ENCODE assay signal across 16 cellular contexts in the genomic region with DNA sequence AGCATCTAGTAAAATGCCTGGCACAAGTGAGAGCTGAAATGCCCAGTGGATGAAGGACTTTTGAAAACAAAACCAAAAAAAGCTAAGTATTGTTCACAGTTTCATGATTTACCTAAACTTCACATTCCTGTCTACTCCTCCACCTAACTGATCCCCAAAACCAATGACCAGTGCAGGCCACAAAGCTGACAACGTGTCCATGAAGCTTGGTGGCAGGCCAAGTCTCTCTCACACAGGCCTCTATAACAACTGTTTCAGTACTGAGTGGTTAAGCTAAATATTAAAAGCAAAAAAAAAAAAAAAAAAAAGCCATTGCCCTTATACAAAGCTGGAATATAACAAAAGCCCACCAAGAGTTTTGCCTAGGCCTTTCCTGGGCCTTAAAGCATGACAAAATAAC. TPM values are rescaled to one million over a fixed set of nuclear protein-coding genes. Genes with fewer than 3 reads are reported as not detected.
DNase-seq lines count a peak whose midpoint lies in the region; ATAC-seq and TF ChIP-seq lines count a peak whose summit lies in the region.
"Had no signal": no experiment of that assay in that cellular context is flagged by ENCODE, and none has a peak within 500 bp of the region (broad histone marks: within the 10 kb centered on the region; RNA-seq: fewer than 3 reads in every experiment).

No MANE protein-coding gene starts in this region.

- no peaks in the 10 kb centered on the region for H3F3A ChIP-seq in neural progenitor cell (ENCODE audit: low read depth)

- DNase-seq in AG04450 (ENCODE audit: low read depth, low spot score) (no peak), epidermal melanocyte (ENCODE audit: insufficient read length, low spot score) (no peak), neural progenitor cell (ENCODE audit: low spot score) (no peak), medulla oblongata (ENCODE audit: extremely low spot score) (no peak)
- DNase-seq in activated T-helper 1 cell treated with anti-CD3 and anti-CD28 coated beads, Interleukin-12 subunit alpha, Interleukin-12 subunit beta, Interleukin-2, Interleukin-4 antibody, amounts not matched to agents 30 ng/mL and 10 ng/mL and 1 ng/mL, durations not matched to agents 14 hours and 24 hours and 36 hours (ENCODE audit: low spot score): no peak
- DNase-seq: activated naive CD8-positive, alpha-beta T cell treated with anti-CD3 and anti-CD28 coated beads, Interleukin-2, amount 10 ng/mL, durations not matched to agents 7 days and 5 days; colonic mucosa; DMS53; mesendoderm; NCI-H1694 treated with DMSO at 0.1 percent for 48 hours; NCI-H774; ovary had no signal

- no peaks in the 10 kb centered on the region for H3K36me3 ChIP-seq in neural progenitor cell
- H3K36me3 ChIP-seq: colonic mucosa, ovary had no signal

- intact Hi-C loops in activated T-helper 1 cell treated with anti-CD3 and anti-CD28 coated beads, Interleukin-12 subunit alpha, Interleukin-12 subunit beta, Interleukin-2, Interleukin-4 antibody, amounts not matched to agents 30 ng/mL and 10 ng/mL and 1 ng/mL, durations not matched to agents 14 hours and 24 hours and 36 hours (cut with micrococcal nuclease): no loop called here

- H3K27me3 Mint-ChIP-seq in activated T-helper 1 cell treated with anti-CD3 and anti-CD28 coated beads, Interleukin-12 subunit alpha, Interleukin-12 subunit beta, Interleukin-2, Interleukin-4 antibody, amounts not matched to agents 30 ng/mL and 10 ng/mL and 1 ng/mL, durations not matched to agents 14 hours and 24 hours and 36 hours (ENCODE audit: insufficient read depth): no peaks in the 10 kb centered on the region
- H3K27me3 Mint-ChIP-seq in nephron (ENCODE audit: low read depth) (no peaks in the 10 kb centered on the region), neural progenitor cell (ENCODE audit: insufficient read depth, low read depth) (peaks cover 3% of the 10 kb centered on the region)
- H3K27me3 Mint-ChIP-seq: activated naive CD8-positive, alpha-beta T cell treated with anti-CD3 and anti-CD28 coated beads, Interleukin-2, amount 10 ng/mL, durations not matched to agents 7 days and 5 days had no signal

- peaks cover 24% of the 10 kb centered on the region for H3K36me3 Mint-ChIP-seq in activated T-helper 1 cell treated with anti-CD3 and anti-CD28 coated beads, Interleukin-12 subunit alpha, Interleukin-12 subunit beta, Interleukin-2, Interleukin-4 antibody, amounts not matched to agents 30 ng/mL and 10 ng/mL and 1 ng/mL, durations not matched to agents 14 hours and 24 hours and 36 hours (ENCODE audit: low read depth)
- H3K36me3 Mint-ChIP-seq in nephron (ENCODE audit: low read depth): peaks cover 12% of the 10 kb centered on the region
- peaks cover 31% of the 10 kb centered on the region for H3K36me3 Mint-ChIP-seq in neural progenitor cell

- ATAC-seq in GM19043 (IDR thresholded peaks at IDR 0.05; ENCODE audit: low read depth, unreplicated experiment) (peak; percentile 34), GM21390 (IDR thresholded peaks at IDR 0.05; ENCODE audit: unreplicated experiment) (no peak)

- peaks cover 100% of the 10 kb centered on the region for H4K20me1 ChIP-seq in neural progenitor cell (ENCODE audit: low read depth)

- peaks cover 100% of the 10 kb centered on the region for H3K79me2 ChIP-seq in neural progenitor cell (ENCODE audit: low read depth)

- H3K27ac Mint-ChIP-seq in activated T-helper 1 cell treated with anti-CD3 and anti-CD28 coated beads, Interleukin-12 subunit alpha, Interleukin-12 subunit beta, Interleukin-2, Interleukin-4 antibody, amounts not matched to agents 30 ng/mL and 10 ng/mL and 1 ng/mL, durations not matched to agents 14 hours and 24 hours and 36 hours: peak overlapping the region; percentile 18
- H3K27ac Mint-ChIP-seq in nephron: peak overlapping the region; percentile 42 to 91 (median 88)
- H3K27ac Mint-ChIP-seq in neural progenitor cell: no peak overlapping the region
- H3K27ac Mint-ChIP-seq: activated naive CD8-positive, alpha-beta T cell treated with anti-CD3 and anti-CD28 coated beads, Interleukin-2, amount 10 ng/mL, durations not matched to agents 7 days and 5 days had no signal

- H3K27ac ChIP-seq in AG04450 (ENCODE audit: low read depth, low read length) (peak overlapping the region; percentile 48), neural progenitor cell (no peak overlapping the region)
- H3K27ac ChIP-seq: ovary, SJSA1 had no signal

- no peak overlapping the region for H2AFZ ChIP-seq in neural progenitor cell (replicated peaks)

- no peak overlapping the region for H3K4me2 ChIP-seq in neural progenitor cell

- TF ChIP-seq CTCF in AG04450 (IDR thresholded peaks at IDR 0.05; ENCODE audit: low read depth, low read length) (no peak), nephron (IDR thresholded peaks at IDR 0.05; ENCODE audit: unreplicated experiment in 3 of 3) (no peak), neural progenitor cell (IDR thresholded peaks at IDR 0.05) (no peak)

- POLR2A ChIA-PET in AG04450 (lab: Yijun Ruan, JAX): interaction anchor here (1.0 to 1.2 kb wide), 4 partner anchors 9 to 59 kb away, joined by 3 to 5 read pairs (median 4); no protein-coding TSS in a partner anchor

- H3K9me3 ChIP-seq in AG04450 (ENCODE audit: control insufficient read depth, insufficient read depth, low read length) (peaks cover 9% of the 10 kb centered on the region; the same call in 1 of the 2 replicates), neural progenitor cell (ENCODE audit: low read depth) (no peaks in the 10 kb centered on the region)
- H3K9me3 ChIP-seq: colonic mucosa, ovary, SJSA1 had no signal

- no peak overlapping the region for H3K9ac ChIP-seq in neural progenitor cell

- no peaks in the 10 kb centered on the region for H3K27me3 ChIP-seq in AG04450 (ENCODE audit: control insufficient read depth, insufficient read depth, low read length)
- H3K27me3 ChIP-seq in neural progenitor cell: no peaks in the 10 kb centered on the region
- H3K27me3 ChIP-seq: colonic mucosa, ovary, SJSA1 had no signal

- H3K4me3 Mint-ChIP-seq in activated T-helper 1 cell treated with anti-CD3 and anti-CD28 coated beads, Interleukin-12 subunit alpha, Interleukin-12 subunit beta, Interleukin-2, Interleukin-4 antibody, amounts not matched to agents 30 ng/mL and 10 ng/mL and 1 ng/mL, durations not matched to agents 14 hours and 24 hours and 36 hours: no peak overlapping the region
- H3K4me3 Mint-ChIP-seq in nephron: no peak overlapping the region
- no peak overlapping the region for H3K4me3 Mint-ChIP-seq in neural progenitor cell
- H3K4me3 Mint-ChIP-seq: activated naive CD8-positive, alpha-beta T cell treated with anti-CD3 and anti-CD28 coated beads, Interleukin-2, amount 10 ng/mL, durations not matched to agents 7 days and 5 days had no signal

- H3K4me1 Mint-ChIP-seq in activated T-helper 1 cell treated with anti-CD3 and anti-CD28 coated beads, Interleukin-12 subunit alpha, Interleukin-12 subunit beta, Interleukin-2, Interleukin-4 antibody, amounts not matched to agents 30 ng/mL and 10 ng/mL and 1 ng/mL, durations not matched to agents 14 hours and 24 hours and 36 hours (ENCODE audit: low read depth): peaks cover 84% of the 10 kb centered on the region
- H3K4me1 Mint-ChIP-seq in nephron (peaks cover 90% of the 10 kb centered on the region), neural progenitor cell (peaks cover 58% of the 10 kb centered on the region)

- no peak overlapping the region for H3K4me3 ChIP-seq in AG04450 (ENCODE audit: low read depth, low read length)
- no peak overlapping the region for H3K4me3 ChIP-seq in neural progenitor cell
- H3K4me3 ChIP-seq: colonic mucosa, ovary, SJSA1 had no signal

- H3K4me1 ChIP-seq in neural progenitor cell: peaks cover 42% of the 10 kb centered on the region

- CTCF ChIA-PET in AG04450 (lab: Charles Lee): interaction anchor here (0.7 to 1.7 kb wide), 2 partner anchors 44 to 71 kb away, joined by 3 read pairs; no protein-coding TSS in a partner anchor

- H3K9me3 Mint-ChIP-seq in activated T-helper 1 cell treated with anti-CD3 and anti-CD28 coated beads, Interleukin-12 subunit alpha, Interleukin-12 subunit beta, Interleukin-2, Interleukin-4 antibody, amounts not matched to agents 30 ng/mL and 10 ng/mL and 1 ng/mL, durations not matched to agents 14 hours and 24 hours and 36 hours: no peaks in the 10 kb centered on the region
- no peaks in the 10 kb centered on the region for H3K9me3 Mint-ChIP-seq in nephron
- H3K9me3 Mint-ChIP-seq in neural progenitor cell: peaks cover 12% of the 10 kb centered on the region
- H3K9me3 Mint-ChIP-seq: activated naive CD8-positive, alpha-beta T cell treated with anti-CD3 and anti-CD28 coated beads, Interleukin-2, amount 10 ng/mL, durations not matched to agents 7 days and 5 days had no signal

RNA-seq across cellular contexts. Expression of a gene that starts 36.4 kb away (rescaled TPM):
- 44.0 and 46.2 TPM in 2 replicates for polyA plus RNA-seq in AG04450 (2011; rRNA removed)
- 25.3 and 31.6 TPM in 2 replicates for polyA minus RNA-seq in AG04450 (2011; rRNA and poly(A)+ RNA removed)
- total RNA-seq in activated T-helper 1 cell treated with anti-CD3 and anti-CD28 coated beads, Interleukin-12 subunit alpha, Interleukin-12 subunit beta, Interleukin-2, Interleukin-4 antibody, amounts not matched to agents 30 ng/mL and 10 ng/mL and 1 ng/mL, durations not matched to agents 14 hours and 24 hours and 36 hours: 135 and 139 TPM in 2 replicates
- total RNA-seq in neural progenitor cell (ENCODE audit: low replicate concordance): 144 and 330 TPM in 2 replicates
